Comparison of ENCODE assay signal across 14 cellular contexts in the genomic region with DNA sequence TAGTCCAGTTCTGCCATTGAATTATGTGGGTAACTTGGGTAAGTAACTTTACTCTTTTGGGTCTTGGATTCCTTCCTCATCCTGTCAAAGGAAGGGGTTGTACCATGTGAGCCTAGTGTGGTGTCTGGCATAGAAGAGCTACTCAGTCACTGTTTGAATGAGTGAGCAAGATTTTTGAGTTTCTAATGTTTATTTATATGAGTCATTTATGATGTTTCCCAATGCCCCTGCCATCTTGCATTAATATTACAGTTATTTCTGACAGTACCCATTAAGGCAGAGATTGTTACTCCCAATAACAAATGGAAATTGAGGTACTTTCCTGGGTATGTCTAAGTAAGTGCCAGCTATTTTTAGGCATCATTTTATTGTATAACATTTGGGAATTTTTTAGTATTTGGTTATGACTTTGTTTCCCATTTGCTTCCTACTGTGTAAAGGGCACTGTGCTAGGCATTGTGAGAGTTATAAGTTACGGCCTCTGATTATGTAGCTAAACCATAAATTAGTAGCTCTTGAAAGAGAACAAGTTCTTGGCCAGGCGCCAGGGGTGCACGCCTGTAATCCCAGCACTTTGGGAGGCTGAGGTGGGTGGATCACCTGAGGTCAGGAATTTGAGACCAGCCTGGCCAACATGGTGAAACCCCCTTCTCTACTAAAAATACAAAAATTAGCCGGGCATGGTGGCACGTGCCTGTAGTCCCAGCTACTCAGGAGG. TPM values are rescaled to one million over a fixed set of nuclear protein-coding genes. Genes with fewer than 3 reads are reported as not detected.
A peak's percentile ranks its signal among the peaks of the same experiment; 100 is the strongest.
DNase-seq lines count a peak whose midpoint lies in the region; ATAC-seq and TF ChIP-seq lines count a peak whose summit lies in the region.
"Had no signal": no experiment of that assay in that cellular context is flagged by ENCODE, and none has a peak within 500 bp of the region (broad histone marks: within the 10 kb centered on the region; RNA-seq: fewer than 3 reads in every experiment).

No MANE protein-coding gene starts in this region.

- H3K4me1 ChIP-seq in ACC112 (ENCODE audit: control insufficient read depth, insufficient read depth, low read length, unreplicated experiment) (peaks cover 28% of the 10 kb centered on the region), HEK293 (ENCODE audit: control insufficient read depth, insufficient read depth, low read length) (peaks cover 3% of the 10 kb centered on the region)

- no peaks in the 10 kb centered on the region for H3K9me3 ChIP-seq in HEK293 (ENCODE audit: control insufficient read depth, insufficient read depth, low read depth, low read length)
- H3K9me3 ChIP-seq: adrenal gland had no signal

- no peak overlapping the region for H3K4me3 Mint-ChIP-seq in activated CD4-positive, alpha-beta T cell treated with anti-CD3 and anti-CD28 coated beads for 36 hours

- no peaks in the 10 kb centered on the region for H3K79me2 ChIP-seq in ACC112 (ENCODE audit: control insufficient read depth, insufficient read depth, low read length, unreplicated experiment)

- DNase-seq in fibroblast of peridontal ligament (ENCODE audit: extremely low read depth) = peak; percentile 80
- DNase-seq in NCI-H2029 (lab: John Stamatoyannopoulos, UW) = no peak
- DNase-seq in caudate nucleus (lab: John Stamatoyannopoulos, UW) = no peak
- DNase-seq in activated CD4-positive, alpha-beta T cell treated with anti-CD3 and anti-CD28 coated beads for 36 hours = no peak
- DNase-seq: activated T-cell treated with anti-CD3 and anti-CD28 coated beads for 4 hours; adrenal gland; DMS153; glutamatergic neuron; NCI-H1694 treated with DMSO at 0.1 percent for 48 hours; stimulated activated CD4-positive, alpha-beta T cell treated with anti-CD3 and anti-CD28 coated beads, Interleukin-2, amount 100 ng/mL, for 48 hours had no signal

- H3K9me3 Mint-ChIP-seq in activated CD4-positive, alpha-beta T cell treated with anti-CD3 and anti-CD28 coated beads for 36 hours (ENCODE audit: low read depth) = no peaks in the 10 kb centered on the region

- POLR2A ChIA-PET in HEK293 (lab: Yijun Ruan, JAX) = interaction anchor here (0.8 kb wide), 1 partner anchor 52 kb away, joined by 4 read pairs; the partner anchor contains the start of genes NKIRAS1 and RPL15
- POLR2A ChIA-PET in activated CD4-positive, alpha-beta T cell treated with anti-CD3 and anti-CD28 coated beads for 36 hours (lab: Charles Lee) = no interaction called here

- H3K36me3 ChIP-seq in ACC112 (ENCODE audit: insufficient read depth, low read length) (peaks cover 9% of the 10 kb centered on the region; the same call in 1 of the 2 replicates), HEK293 (ENCODE audit: control insufficient read depth in 2 of 2, insufficient read depth in 1 of 2, low read length in 2 of 2) (peaks cover 24 to 55% of the 10 kb centered on the region in 2 experiments; a peak in 2 of 3 replicates)

- peaks cover 17% of the 10 kb centered on the region for H3K36me3 Mint-ChIP-seq in activated CD4-positive, alpha-beta T cell treated with anti-CD3 and anti-CD28 coated beads for 36 hours (ENCODE audit: low read depth)

- H2AFZ ChIP-seq in ACC112 (ENCODE audit: low read length, unreplicated experiment) = no peak overlapping the region

- intact Hi-C loops in activated CD4-positive, alpha-beta T cell treated with anti-CD3 and anti-CD28 coated beads for 36 hours (cut with DNase I, micrococcal nuclease) = no loop called here

- no peaks in the 10 kb centered on the region for H3K27me3 ChIP-seq in ACC112 (ENCODE audit: insufficient read depth, low read length)
- H3K27me3 ChIP-seq: adrenal gland had no signal

- H3K4me3 ChIP-seq in ACC112 (ENCODE audit: low read depth, low read length) = no peak overlapping the region; the same call in 1 of the 2 replicates
- no peak overlapping the region for H3K4me3 ChIP-seq in HEK293 (ENCODE audit: low read depth, low read length)
- H3K4me3 ChIP-seq: adrenal gland had no signal

- peak overlapping the region; percentile 52 for H3K27ac ChIP-seq in ACC112 (ENCODE audit: low read depth, low read length)
- no peak overlapping the region for H3K27ac ChIP-seq in HEK293 (ENCODE audit: extremely low read depth, low read depth, low read length)
- no peak overlapping the region for H3K27ac ChIP-seq in caudate nucleus (ENCODE audit: low read depth, low read length)
- H3K27ac ChIP-seq: adrenal gland had no signal

- H3K27me3 Mint-ChIP-seq in activated CD4-positive, alpha-beta T cell treated with anti-CD3 and anti-CD28 coated beads for 36 hours = no peaks in the 10 kb centered on the region

- ATAC-seq in SK-N-SH treated with all-trans-retinoic acid at 6 μM for 48 hours (peak; percentile 73), GM21381 (IDR thresholded peaks at IDR 0.05; ENCODE audit: unreplicated experiment) (no peak)
- no peak for ATAC-seq in activated CD4-positive, alpha-beta T cell treated with anti-CD3 and anti-CD28 coated beads for 36 hours

- peaks cover 2% of the 10 kb centered on the region for H3K4me1 Mint-ChIP-seq in activated CD4-positive, alpha-beta T cell treated with anti-CD3 and anti-CD28 coated beads for 36 hours

- CTCF ChIA-PET in HEK293 (lab: Yijun Ruan, JAX) = interaction anchor here (0.6 kb wide), 1 partner anchor 723 kb away, joined by 3 read pairs; no protein-coding TSS in a partner anchor
- CTCF ChIA-PET in activated CD4-positive, alpha-beta T cell treated with anti-CD3 and anti-CD28 coated beads for 36 hours (lab: Charles Lee) = interaction anchor here (1.2 kb wide), 1 partner anchor 80 kb away, joined by 6 read pairs; no protein-coding TSS in a partner anchor

- H3K27ac Mint-ChIP-seq in activated CD4-positive, alpha-beta T cell treated with anti-CD3 and anti-CD28 coated beads for 36 hours = no peak overlapping the region

- no peak for TF ChIP-seq CTCF in HEK293 (tag by site-specific recombination; IDR thresholded peaks at IDR 0.05)

TF ChIP-seq in HEK293, 187 proteins besides CTCF, POLR2A, EP300 and RAD21 (continues in another document):
- TF ChIP-seq ZBTB21 (tag by site-specific recombination; IDR thresholded peaks at IDR 0.05) = no peak
- TF ChIP-seq KLF10 (tag by site-specific recombination; IDR thresholded peaks at IDR 0.05) = 0 out of 2 replicates have a peak, but pooled peaks have one; percentile 29
- TF ChIP-seq KLF8 (tag by site-specific recombination; IDR thresholded peaks at IDR 0.05) = no peak
- peak; percentile 49; the same call in 1 of the 2 replicates for TF ChIP-seq ZNF10 (tag by site-specific recombination; IDR thresholded peaks at IDR 0.05)
- 0 out of 2 replicates have a peak, but pooled peaks have one; percentile 42 for TF ChIP-seq ZNF214 (tag by site-specific recombination; IDR thresholded peaks at IDR 0.05; ENCODE audit: borderline replicate concordance)
- no peak for TF ChIP-seq ELK4 (IDR thresholded peaks at IDR 0.05; ENCODE audit: borderline replicate concordance, low read depth, low read length)
- TF ChIP-seq ZNF791 (tag by site-specific recombination; IDR thresholded peaks at IDR 0.05) = no peak
- TF ChIP-seq ZNF558 (tag by site-specific recombination; IDR thresholded peaks at IDR 0.05) = no peak
- TF ChIP-seq ZNF626 (tag by site-specific recombination; IDR thresholded peaks at IDR 0.05) = no peak

TF ChIP-seq in SK-N-SH treated with all-trans-retinoic acid at 6 μM for 48 hours, 23 proteins besides CTCF, POLR2A, EP300 and RAD21 (continues in another document):
- TF ChIP-seq ISL1 (CRISPR knock-in tag; IDR thresholded peaks at IDR 0.05) (peak; percentile 88), ZNF8 (CRISPR knock-in tag; IDR thresholded peaks at IDR 0.05) (no peak), ARNTL (CRISPR knock-in tag; IDR thresholded peaks at IDR 0.05; ENCODE audit: borderline replicate concordance, low read depth) (no peak), PPARA (CRISPR knock-in tag; IDR thresholded peaks at IDR 0.05; ENCODE audit: borderline replicate concordance) (no peak), CREB5 (CRISPR knock-in tag; IDR thresholded peaks at IDR 0.05; ENCODE audit: low read depth) (no peak), TOX (CRISPR knock-in tag; IDR thresholded peaks at IDR 0.05; ENCODE audit: borderline replicate concordance) (peak; percentile 20; the same call in 1 of the 2 replicates), PATZ1 (CRISPR knock-in tag; IDR thresholded peaks at IDR 0.05; ENCODE audit: borderline replicate concordance) (no peak)

RNA-seq across cellular contexts. Expression of gene NR1D2, which starts 23.5 kb away (rescaled TPM):
- 1 to 10 TPM; 2.4 to 2.7 TPM for total RNA-seq in activated CD4-positive, alpha-beta T cell treated with anti-CD3 and anti-CD28 coated beads for 36 hours

RNA-seq across cellular contexts. Expression of gene RPL15, which starts 51.7 kb away (rescaled TPM):
- 1,000 to 10,000 TPM; 2,605 to 3,065 TPM for total RNA-seq in activated CD4-positive, alpha-beta T cell treated with anti-CD3 and anti-CD28 coated beads for 36 hours

RNA-seq across cellular contexts. Expression of gene NKIRAS1, which starts 51.8 kb away (rescaled TPM):
- 1 to 10 TPM; 2.8 to 3.5 TPM for total RNA-seq in activated CD4-positive, alpha-beta T cell treated with anti-CD3 and anti-CD28 coated beads for 36 hours
